Comparison of ENCODE assay signal across 8 cellular contexts in genomic region chr15:50181206-50181982, GRCh38. TPM values are rescaled to one million over a fixed set of nuclear protein-coding genes. Genes with fewer than 3 reads are reported as not detected.
A peak's percentile ranks its signal among the peaks of the same experiment; 100 is the strongest.
DNase-seq lines count a peak whose midpoint lies in the region; ATAC-seq lines count a peak whose summit lies in the region.

No MANE protein-coding gene starts in this region.

- H3K4me1 ChIP-seq in mesendoderm (ENCODE audit: control insufficient read depth, low read depth, low read length): no peaks in the 10 kb centered on the region

- no peak for DNase-seq in stimulated activated naive CD8-positive, alpha-beta T cell treated with anti-CD3 and anti-CD28 coated beads, Interleukin-15, Interleukin-2, amounts not matched to agents 100 U/mL and 50 U/mL, for 24 hours
- no peak for DNase-seq in activated naive CD8-positive, alpha-beta T cell treated with anti-CD3 and anti-CD28 coated beads, Interleukin-2, amount 50 U/mL, for 24 hours
- DNase-seq in mesendoderm (no peak), T-helper 9 cell (no peak), GOT3 (lab: John Stamatoyannopoulos, UW) (no peak)

- H3K4me1 Mint-ChIP-seq in stimulated activated naive CD8-positive, alpha-beta T cell treated with anti-CD3 and anti-CD28 coated beads, Interleukin-15, Interleukin-2, amounts not matched to agents 100 ng/mL and 50 ng/mL, for 24 hours (ENCODE audit: low read depth): peaks cover 39% of the 10 kb centered on the region
- H3K4me1 Mint-ChIP-seq in activated naive CD8-positive, alpha-beta T cell treated with anti-CD3 and anti-CD28 coated beads, Interleukin-2, amount 50 U/mL, for 24 hours: peaks cover 29% of the 10 kb centered on the region

- H3K4me3 ChIP-seq in mesendoderm (ENCODE audit: low read length): no peak overlapping the region

- no peak overlapping the region for H2BK120ac ChIP-seq in mesendoderm (ENCODE audit: low read depth, low read length)

- peak overlapping the region; percentile 92 for H3K4me3 Mint-ChIP-seq in stimulated activated naive CD8-positive, alpha-beta T cell treated with anti-CD3 and anti-CD28 coated beads, Interleukin-15, Interleukin-2, amounts not matched to agents 100 ng/mL and 50 ng/mL, for 24 hours
- peak overlapping the region; percentile 92 for H3K4me3 Mint-ChIP-seq in activated naive CD8-positive, alpha-beta T cell treated with anti-CD3 and anti-CD28 coated beads, Interleukin-2, amount 50 U/mL, for 24 hours

- H3K27me3 Mint-ChIP-seq in stimulated activated naive CD8-positive, alpha-beta T cell treated with anti-CD3 and anti-CD28 coated beads, Interleukin-15, Interleukin-2, amounts not matched to agents 100 ng/mL and 50 ng/mL, for 24 hours: peaks cover 45% of the 10 kb centered on the region
- H3K27me3 Mint-ChIP-seq in activated naive CD8-positive, alpha-beta T cell treated with anti-CD3 and anti-CD28 coated beads, Interleukin-2, amount 50 U/mL, for 24 hours: peaks cover 48% of the 10 kb centered on the region

- H2BK15ac ChIP-seq in mesendoderm (replicated peaks; ENCODE audit: low read depth): no peak overlapping the region

- H3K9me3 Mint-ChIP-seq in stimulated activated naive CD8-positive, alpha-beta T cell treated with anti-CD3 and anti-CD28 coated beads, Interleukin-15, Interleukin-2, amounts not matched to agents 100 ng/mL and 50 ng/mL, for 24 hours: no peaks in the 10 kb centered on the region
- H3K9me3 Mint-ChIP-seq in activated naive CD8-positive, alpha-beta T cell treated with anti-CD3 and anti-CD28 coated beads, Interleukin-2, amount 50 U/mL, for 24 hours: no peaks in the 10 kb centered on the region

- H4K5ac ChIP-seq in mesendoderm (ENCODE audit: low read length): no peak overlapping the region

- peaks cover 1% of the 10 kb centered on the region for H3K36me3 Mint-ChIP-seq in stimulated activated naive CD8-positive, alpha-beta T cell treated with anti-CD3 and anti-CD28 coated beads, Interleukin-15, Interleukin-2, amounts not matched to agents 100 ng/mL and 50 ng/mL, for 24 hours (ENCODE audit: low read depth)
- H3K36me3 Mint-ChIP-seq in activated naive CD8-positive, alpha-beta T cell treated with anti-CD3 and anti-CD28 coated beads, Interleukin-2, amount 50 U/mL, for 24 hours (ENCODE audit: low read depth): no peaks in the 10 kb centered on the region

- H3K23ac ChIP-seq in mesendoderm (ENCODE audit: low read length): no peak overlapping the region

- ATAC-seq in stimulated activated naive CD8-positive, alpha-beta T cell treated with anti-CD3 and anti-CD28 coated beads, Interleukin-15, Interleukin-2, amounts not matched to agents 100 U/mL and 50 U/mL, for 24 hours: no peak
- no peak for ATAC-seq in activated naive CD8-positive, alpha-beta T cell treated with anti-CD3 and anti-CD28 coated beads, Interleukin-2, amount 50 U/mL, for 24 hours
- no peak for ATAC-seq in GM19035 (IDR thresholded peaks at IDR 0.05; ENCODE audit: unreplicated experiment)
- ATAC-seq in GM21515 (IDR thresholded peaks at IDR 0.05; ENCODE audit: unreplicated experiment): no peak

- no peaks in the 10 kb centered on the region for H3K36me3 ChIP-seq in mesendoderm (ENCODE audit: control insufficient read depth, insufficient read depth, low read length)

- H3K79me2 ChIP-seq in mesendoderm (ENCODE audit: control insufficient read depth, insufficient read depth, low read length): no peaks in the 10 kb centered on the region

- H3K79me1 ChIP-seq in mesendoderm (ENCODE audit: low read length): no peaks in the 10 kb centered on the region

- no peak overlapping the region for H3K4ac ChIP-seq in mesendoderm (ENCODE audit: low read depth, low read length)

- H3K27ac ChIP-seq in mesendoderm (ENCODE audit: low read depth, low read length): no peak overlapping the region

- peaks cover 20% of the 10 kb centered on the region for H3K27me3 ChIP-seq in mesendoderm (ENCODE audit: insufficient read depth, low read length, poor library complexity)

- H3K9ac ChIP-seq in mesendoderm (ENCODE audit: low read length): no peak overlapping the region

- no peak overlapping the region for H3K56ac ChIP-seq in mesendoderm (ENCODE audit: low read length)

- H2AK5ac ChIP-seq in mesendoderm (ENCODE audit: low read length): no peak overlapping the region

- no peak overlapping the region for H3K18ac ChIP-seq in mesendoderm (ENCODE audit: low read length)

- no peak overlapping the region for H4K8ac ChIP-seq in mesendoderm (ENCODE audit: low read depth, low read length)

- WGBS in mesendoderm (ENCODE audit: extremely low coverage, insufficient coverage, low lambda C conversion rate): no CpG with 5 or more reads among the region's 18 CpGs

- H2BK5ac ChIP-seq in mesendoderm (ENCODE audit: low read length): no peak overlapping the region

- peak overlapping the region; percentile 49 for H3K27ac Mint-ChIP-seq in stimulated activated naive CD8-positive, alpha-beta T cell treated with anti-CD3 and anti-CD28 coated beads, Interleukin-15, Interleukin-2, amounts not matched to agents 100 ng/mL and 50 ng/mL, for 24 hours
- H3K27ac Mint-ChIP-seq in activated naive CD8-positive, alpha-beta T cell treated with anti-CD3 and anti-CD28 coated beads, Interleukin-2, amount 50 U/mL, for 24 hours: peak overlapping the region; percentile 59

- peak overlapping the region; percentile 77 for H3K4me2 ChIP-seq in mesendoderm (ENCODE audit: low read length)

RNA-seq across cellular contexts. Expression of gene SLC27A2, which starts 0.6 kb away (rescaled TPM):
- 2.1 TPM for polyA plus RNA-seq in mesendoderm (2013, experiment 1 of 2)
- 2.0 TPM for polyA plus RNA-seq in mesendoderm (2013, experiment 2 of 2)
